ENCODE assay signal across 1 cellular context in genomic region chr5:76425940-76426339, GRCh38.
TF ChIP-seq lines count a peak whose summit lies in the region.

No MANE protein-coding gene starts in this region.

TF ChIP-seq in WTC11, 78 proteins besides CTCF, POLR2A, EP300 and RAD21 (continued from another document):
- TF ChIP-seq IRF2 (CRISPR knock-in tag; IDR thresholded peaks at IDR 0.05; ENCODE audit: borderline replicate concordance, low read depth): no peak
- no peak for TF ChIP-seq ZNF317 (CRISPR knock-in tag; IDR thresholded peaks at IDR 0.05; ENCODE audit: borderline replicate concordance, low read depth)
- TF ChIP-seq MYBL2 (CRISPR knock-in tag; IDR thresholded peaks at IDR 0.05): no peak
- no peak for TF ChIP-seq PRDM15 (CRISPR knock-in tag; IDR thresholded peaks at IDR 0.05)
- no peak for TF ChIP-seq JAZF1 (CRISPR knock-in tag; IDR thresholded peaks at IDR 0.05)
- no peak for TF ChIP-seq MLX (CRISPR knock-in tag; IDR thresholded peaks at IDR 0.05)
- no peak for TF ChIP-seq ZNF532 (CRISPR knock-in tag; IDR thresholded peaks at IDR 0.05; ENCODE audit: borderline replicate concordance)
- TF ChIP-seq NFATC4 (CRISPR knock-in tag; IDR thresholded peaks at IDR 0.05): no peak
- no peak for TF ChIP-seq CBFB (CRISPR knock-in tag; IDR thresholded peaks at IDR 0.05; ENCODE audit: low read depth)
- TF ChIP-seq ZMAT4 (CRISPR knock-in tag; IDR thresholded peaks at IDR 0.05): no peak
- TF ChIP-seq E2F1 (CRISPR knock-in tag; IDR thresholded peaks at IDR 0.05): no peak
- no peak for TF ChIP-seq ETV6 (CRISPR knock-in tag; IDR thresholded peaks at IDR 0.05)
- no peak for TF ChIP-seq ZNF425 (CRISPR knock-in tag; conservative IDR thresholded peaks at IDR 0.05)
- no peak for TF ChIP-seq ATF1 (CRISPR knock-in tag; IDR thresholded peaks at IDR 0.05)
